ENCODE assay signal across 23 cellular contexts in genomic region chr7:30880941-30881340, GRCh38. TPM values are rescaled to one million over a fixed set of nuclear protein-coding genes. Genes with fewer than 3 reads are reported as not detected.
"Had no signal": no experiment of that assay in that cellular context is flagged by ENCODE, and none has a peak within 500 bp of the region (broad histone marks: within the 10 kb centered on the region; RNA-seq: fewer than 3 reads in every experiment).

No MANE protein-coding gene starts in this region.

- H3K4me3 ChIP-seq: esophagus squamous epithelium, lung, prostate gland, stomach, testis, upper lobe of left lung had no signal

- H3K9me3 Mint-ChIP-seq: activated B cell treated with CpG ODN at 0.5 μM for 24 hours; activated CD4-positive, alpha-beta memory T cell treated with anti-CD3 and anti-CD28 coated beads, Interleukin-2, amount 10 ng/mL, durations not matched to agents 7 days and 5 days; activated naive CD4-positive, alpha-beta T cell treated with anti-CD3 and anti-CD28 coated beads, Interleukin-2, amount 10 ng/mL, durations not matched to agents 7 days and 5 days; activated naive CD8-positive, alpha-beta T cell treated with anti-CD3 and anti-CD28 coated beads, Interleukin-2, amount 50 U/mL, for 24 hours; activated T-cell treated with anti-CD3 and anti-CD28 coated beads, Interleukin-2, amount 50 U/mL, for 24 hours; dendritic cell treated with granulocyte-macrophage colony-stimulating factor and Interleukin-4, amounts not matched to agents 40 ng/mL and 50 ng/mL, for 4 days; stimulated activated effector memory CD8-positive, alpha-beta T cell treated with anti-CD3 and anti-CD28 coated beads, Interleukin-12 subunit alpha, Interleukin-12 subunit beta, amount 100 ng/mL, for 72 hours had no signal

- H3K27me3 ChIP-seq: esophagus squamous epithelium, stomach, testis, upper lobe of left lung had no signal

- H3K4me3 Mint-ChIP-seq: activated B cell treated with CpG ODN at 0.5 μM for 24 hours; activated CD4-positive, alpha-beta memory T cell treated with anti-CD3 and anti-CD28 coated beads, Interleukin-2, amount 10 ng/mL, durations not matched to agents 7 days and 5 days; activated naive CD4-positive, alpha-beta T cell treated with anti-CD3 and anti-CD28 coated beads, Interleukin-2, amount 10 ng/mL, durations not matched to agents 7 days and 5 days; activated naive CD8-positive, alpha-beta T cell treated with anti-CD3 and anti-CD28 coated beads, Interleukin-2, amount 50 U/mL, for 24 hours; activated T-cell treated with anti-CD3 and anti-CD28 coated beads, Interleukin-2, amount 50 U/mL, for 24 hours; dendritic cell treated with granulocyte-macrophage colony-stimulating factor and Interleukin-4, amounts not matched to agents 40 ng/mL and 50 ng/mL, for 4 days; stimulated activated effector memory CD8-positive, alpha-beta T cell treated with anti-CD3 and anti-CD28 coated beads, Interleukin-12 subunit alpha, Interleukin-12 subunit beta, amount 100 ng/mL, for 72 hours had no signal

- H3K27ac Mint-ChIP-seq: activated B cell treated with CpG ODN at 0.5 μM for 24 hours; activated CD4-positive, alpha-beta memory T cell treated with anti-CD3 and anti-CD28 coated beads, Interleukin-2, amount 10 ng/mL, durations not matched to agents 7 days and 5 days; activated naive CD4-positive, alpha-beta T cell treated with anti-CD3 and anti-CD28 coated beads, Interleukin-2, amount 10 ng/mL, durations not matched to agents 7 days and 5 days; activated naive CD8-positive, alpha-beta T cell treated with anti-CD3 and anti-CD28 coated beads, Interleukin-2, amount 50 U/mL, for 24 hours; activated T-cell treated with anti-CD3 and anti-CD28 coated beads, Interleukin-2, amount 50 U/mL, for 24 hours; dendritic cell treated with granulocyte-macrophage colony-stimulating factor and Interleukin-4, amounts not matched to agents 40 ng/mL and 50 ng/mL, for 4 days; stimulated activated effector memory CD8-positive, alpha-beta T cell treated with anti-CD3 and anti-CD28 coated beads, Interleukin-12 subunit alpha, Interleukin-12 subunit beta, amount 100 ng/mL, for 72 hours had no signal

- H3K4me1 ChIP-seq: prostate gland, testis had no signal

- H3K36me3 Mint-ChIP-seq: activated naive CD4-positive, alpha-beta T cell treated with anti-CD3 and anti-CD28 coated beads, Interleukin-2, amount 10 ng/mL, durations not matched to agents 7 days and 5 days; stimulated activated effector memory CD8-positive, alpha-beta T cell treated with anti-CD3 and anti-CD28 coated beads, Interleukin-12 subunit alpha, Interleukin-12 subunit beta, amount 100 ng/mL, for 72 hours had no signal

- DNase-seq: activated B cell treated with CpG ODN at 0.5 μM for 24 hours; activated CD4-positive, alpha-beta memory T cell treated with anti-CD3 and anti-CD28 coated beads, Interleukin-2, amount 10 ng/mL, durations not matched to agents 7 days and 5 days; activated CD4-positive, alpha-beta T cell treated with anti-CD3 and anti-CD28 coated beads for 4 hours; activated effector memory CD4-positive, alpha-beta T cell treated with Interleukin-2 at 50 U/mL for 16 hours; activated naive CD4-positive, alpha-beta T cell treated with anti-CD3 and anti-CD28 coated beads, Interleukin-2, amount 10 ng/mL, durations not matched to agents 7 days and 5 days; activated naive CD8-positive, alpha-beta T cell treated with anti-CD3 and anti-CD28 coated beads, Interleukin-2, amount 50 U/mL, for 24 hours; activated T-cell treated with anti-CD3 and anti-CD28 coated beads, Interleukin-2, amount 50 U/mL, for 24 hours; effector CD8-positive, alpha-beta T cell; esophagus squamous epithelium; kidney; midbrain; small intestine; stimulated activated CD4-positive, alpha-beta T cell treated with anti-CD3 and anti-CD28 coated beads, Interleukin-4, amount 100 ng/mL, for 24 hours; stomach; SW 1271; testis; upper lobe of left lung had no signal

- H3K36me3 ChIP-seq: prostate gland, upper lobe of left lung had no signal

- H3K9me3 ChIP-seq: esophagus squamous epithelium, prostate gland, stomach, testis, upper lobe of left lung had no signal

- H3K4me1 Mint-ChIP-seq: activated B cell treated with CpG ODN at 0.5 μM for 24 hours; activated naive CD8-positive, alpha-beta T cell treated with anti-CD3 and anti-CD28 coated beads, Interleukin-2, amount 50 U/mL, for 24 hours; stimulated activated effector memory CD8-positive, alpha-beta T cell treated with anti-CD3 and anti-CD28 coated beads, Interleukin-12 subunit alpha, Interleukin-12 subunit beta, amount 100 ng/mL, for 72 hours had no signal

- ATAC-seq: activated naive CD8-positive, alpha-beta T cell treated with anti-CD3 and anti-CD28 coated beads, Interleukin-2, amount 50 U/mL, for 24 hours; right cardiac atrium; stimulated activated effector memory CD8-positive, alpha-beta T cell treated with anti-CD3 and anti-CD28 coated beads, Interleukin-12 subunit alpha, Interleukin-12 subunit beta, amount 100 ng/mL, for 72 hours had no signal

- H3K27me3 Mint-ChIP-seq: activated CD4-positive, alpha-beta memory T cell treated with anti-CD3 and anti-CD28 coated beads, Interleukin-2, amount 10 ng/mL, durations not matched to agents 7 days and 5 days; activated naive CD4-positive, alpha-beta T cell treated with anti-CD3 and anti-CD28 coated beads, Interleukin-2, amount 10 ng/mL, durations not matched to agents 7 days and 5 days; activated naive CD8-positive, alpha-beta T cell treated with anti-CD3 and anti-CD28 coated beads, Interleukin-2, amount 50 U/mL, for 24 hours; activated T-cell treated with anti-CD3 and anti-CD28 coated beads, Interleukin-2, amount 50 U/mL, for 24 hours; dendritic cell treated with granulocyte-macrophage colony-stimulating factor and Interleukin-4, amounts not matched to agents 40 ng/mL and 50 ng/mL, for 4 days had no signal

- H3K27ac ChIP-seq: prostate gland, testis had no signal

RNA-seq across cellular contexts. Expression of gene AQP1, which starts 30.7 kb away (rescaled TPM):
- total RNA-seq: T-helper 2 cell treated with Interferon-gamma antibody and Interleukin-4, amounts not matched to agents 100 ng/mL and 5 ng/mL, for 36 hours had no signal
